ENCODE assay signal across 1 cellular context in genomic region chr1:15153842-15154479, GRCh38.
A peak's percentile ranks its signal among the peaks of the same experiment; 100 is the strongest.
TF ChIP-seq lines count a peak whose summit lies in the region.

No MANE protein-coding gene starts in this region.

TF ChIP-seq in WTC11, 78 proteins besides CTCF, POLR2A, EP300 and RAD21 (continued from another document):
- TF ChIP-seq, protein P1, sequence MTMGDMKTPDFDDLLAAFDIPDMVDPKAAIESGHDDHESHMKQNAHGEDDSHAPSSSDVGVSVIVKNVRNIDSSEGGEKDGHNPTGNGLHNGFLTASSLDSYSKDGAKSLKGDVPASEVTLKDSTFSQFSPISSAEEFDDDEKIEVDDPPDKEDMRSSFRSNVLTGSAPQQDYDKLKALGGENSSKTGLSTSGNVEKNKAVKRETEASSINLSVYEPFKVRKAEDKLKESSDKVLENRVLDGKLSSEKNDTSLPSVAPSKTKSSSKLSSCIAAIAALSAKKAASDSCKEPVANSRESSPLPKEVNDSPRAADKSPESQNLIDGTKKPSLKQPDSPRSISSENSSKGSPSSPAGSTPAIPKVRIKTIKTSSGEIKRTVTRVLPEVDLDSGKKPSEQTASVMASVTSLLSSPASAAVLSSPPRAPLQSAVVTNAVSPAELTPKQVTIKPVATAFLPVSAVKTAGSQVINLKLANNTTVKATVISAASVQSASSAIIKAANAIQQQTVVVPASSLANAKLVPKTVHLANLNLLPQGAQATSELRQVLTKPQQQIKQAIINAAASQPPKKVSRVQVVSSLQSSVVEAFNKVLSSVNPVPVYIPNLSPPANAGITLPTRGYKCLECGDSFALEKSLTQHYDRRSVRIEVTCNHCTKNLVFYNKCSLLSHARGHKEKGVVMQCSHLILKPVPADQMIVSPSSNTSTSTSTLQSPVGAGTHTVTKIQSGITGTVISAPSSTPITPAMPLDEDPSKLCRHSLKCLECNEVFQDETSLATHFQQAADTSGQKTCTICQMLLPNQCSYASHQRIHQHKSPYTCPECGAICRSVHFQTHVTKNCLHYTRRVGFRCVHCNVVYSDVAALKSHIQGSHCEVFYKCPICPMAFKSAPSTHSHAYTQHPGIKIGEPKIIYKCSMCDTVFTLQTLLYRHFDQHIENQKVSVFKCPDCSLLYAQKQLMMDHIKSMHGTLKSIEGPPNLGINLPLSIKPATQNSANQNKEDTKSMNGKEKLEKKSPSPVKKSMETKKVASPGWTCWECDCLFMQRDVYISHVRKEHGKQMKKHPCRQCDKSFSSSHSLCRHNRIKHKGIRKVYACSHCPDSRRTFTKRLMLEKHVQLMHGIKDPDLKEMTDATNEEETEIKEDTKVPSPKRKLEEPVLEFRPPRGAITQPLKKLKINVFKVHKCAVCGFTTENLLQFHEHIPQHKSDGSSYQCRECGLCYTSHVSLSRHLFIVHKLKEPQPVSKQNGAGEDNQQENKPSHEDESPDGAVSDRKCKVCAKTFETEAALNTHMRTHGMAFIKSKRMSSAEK (CRISPR knock-in tag; IDR thresholded peaks at IDR 0.05; ENCODE audit: borderline replicate concordance) = no peak
- TF ChIP-seq ATF1 (CRISPR knock-in tag; IDR thresholded peaks at IDR 0.05) = 0 out of 2 replicates have a peak, but pooled peaks have one; percentile 50
- peak; percentile 85; the same call in 1 of the 2 replicates for TF ChIP-seq E2F5 (CRISPR knock-in tag; IDR thresholded peaks at IDR 0.05)
- TF ChIP-seq, protein P2, sequence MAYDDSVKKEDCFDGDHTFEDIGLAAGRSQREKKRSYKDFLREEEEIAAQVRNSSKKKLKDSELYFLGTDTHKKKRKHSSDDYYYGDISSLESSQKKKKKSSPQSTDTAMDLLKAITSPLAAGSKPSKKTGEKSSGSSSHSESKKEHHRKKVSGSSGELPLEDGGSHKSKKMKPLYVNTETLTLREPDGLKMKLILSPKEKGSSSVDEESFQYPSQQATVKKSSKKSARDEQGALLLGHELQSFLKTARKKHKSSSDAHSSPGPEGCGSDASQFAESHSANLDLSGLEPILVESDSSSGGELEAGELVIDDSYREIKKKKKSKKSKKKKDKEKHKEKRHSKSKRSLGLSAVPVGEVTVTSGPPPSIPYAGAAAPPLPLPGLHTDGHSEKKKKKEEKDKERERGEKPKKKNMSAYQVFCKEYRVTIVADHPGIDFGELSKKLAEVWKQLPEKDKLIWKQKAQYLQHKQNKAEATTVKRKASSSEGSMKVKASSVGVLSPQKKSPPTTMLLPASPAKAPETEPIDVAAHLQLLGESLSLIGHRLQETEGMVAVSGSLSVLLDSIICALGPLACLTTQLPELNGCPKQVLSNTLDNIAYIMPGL (CRISPR knock-in tag; IDR thresholded peaks at IDR 0.05) = peak; percentile 95; the same call in 1 of the 2 replicates
- TF ChIP-seq MXD4 (CRISPR knock-in tag; IDR thresholded peaks at IDR 0.05; ENCODE audit: borderline replicate concordance) = no peak
- no peak for TF ChIP-seq ZNF232 (CRISPR knock-in tag; IDR thresholded peaks at IDR 0.05)
- 0 out of 2 replicates have a peak, but pooled peaks have one; percentile 29 for TF ChIP-seq CREM (CRISPR knock-in tag; IDR thresholded peaks at IDR 0.05)
- TF ChIP-seq OVOL2 (CRISPR knock-in tag; IDR thresholded peaks at IDR 0.05; ENCODE audit: borderline replicate concordance) = no peak
